In genomic region chr9:109319072-109319630, GRCh38 we compare ENCODE assay signal across 8 cellular contexts. TPM values are rescaled to one million over a fixed set of nuclear protein-coding genes. Genes with fewer than 3 reads are reported as not detected.
DNase-seq lines count a peak whose midpoint lies in the region; ATAC-seq, FAIRE-seq and TF ChIP-seq lines count a peak whose summit lies in the region.

No MANE protein-coding gene starts in this region.

- TF ChIP-seq CTCF in kidney (IDR thresholded peaks at IDR 0.05; ENCODE audit: borderline replicate concordance, extremely low read depth, insufficient read depth) (no peak), thyroid gland (IDR thresholded peaks at IDR 0.05) (no peak)

- H3K9me3 ChIP-seq in kidney (ENCODE audit: control insufficient read depth in 1 of 2, low read length in 2 of 2) (no peaks in the 10 kb centered on the region), thyroid gland (no peaks in the 10 kb centered on the region)

- ATAC-seq in GM18868 (IDR thresholded peaks at IDR 0.05; ENCODE audit: unreplicated experiment) (no peak), HG02798 (IDR thresholded peaks at IDR 0.05; ENCODE audit: poor library complexity, unreplicated experiment) (no peak)

- no peak overlapping the region for H3K27ac Mint-ChIP-seq in activated naive CD8-positive, alpha-beta T cell

- H3K27me3 ChIP-seq in thyroid gland: no peaks in the 10 kb centered on the region

- TF ChIP-seq POLR2A in thyroid gland (IDR thresholded peaks at IDR 0.05): peak; percentile 13 to 74

- H3K9ac ChIP-seq in kidney (ENCODE audit: low read length in 2 of 2): no peak overlapping the region

- peaks cover 42% of the 10 kb centered on the region for H3K27me3 Mint-ChIP-seq in activated naive CD8-positive, alpha-beta T cell

- H3K27ac ChIP-seq in kidney (ENCODE audit: low read depth in 2 of 2, low read length in 2 of 2) (peak overlapping the region; percentile 3 to 11), thyroid gland (peak overlapping the region; percentile 89 to 97 (median 93))

- peaks cover 11% of the 10 kb centered on the region for H3K4me1 Mint-ChIP-seq in activated naive CD8-positive, alpha-beta T cell (ENCODE audit: low read depth)

- DNase-seq in activated T-cell treated with anti-CD3 and anti-CD28 coated beads, Interleukin-2, amount 50 U/mL, for 1 hour: peak; percentile 21
- DNase-seq in activated T-cell treated with anti-CD3 and anti-CD28 coated beads for 4 hours (no peak), kidney (no peak), thyroid gland (peak; percentile 76 to 81), iPS-NIHi11 (ENCODE audit: low spot score) (no peak)

- H3K4me3 ChIP-seq in kidney (ENCODE audit: low read length in 2 of 2): peak overlapping the region in 1 of 2 donors; percentile 40
- peak overlapping the region; percentile 35 to 62 (median 59) for H3K4me3 ChIP-seq in thyroid gland (replicated peaks in 1 of 3)

- WGBS in thyroid gland, 2 donors: 3 to 6% methylated on average over 8 to 29 of the region's 39 CpGs

- peak overlapping the region; percentile 76 for H3K4me3 Mint-ChIP-seq in activated naive CD8-positive, alpha-beta T cell

- no peaks in the 10 kb centered on the region for H3K9me3 Mint-ChIP-seq in activated naive CD8-positive, alpha-beta T cell (ENCODE audit: low read depth)

- no peaks in the 10 kb centered on the region for H3K36me3 ChIP-seq in kidney (ENCODE audit: control insufficient read depth in 1 of 2, insufficient read depth in 2 of 2, low read length in 2 of 2)
- no peaks in the 10 kb centered on the region for H3K36me3 ChIP-seq in thyroid gland

- intact Hi-C loops in kidney (cut with DNase I) (loop anchor here (10.0 kb wide), 1 partner anchor 74 kb away; no protein-coding TSS in a partner anchor), thyroid gland (cut with DNase I) (loop anchor here (5.0 kb wide), 1 partner anchor 72 kb away; no protein-coding TSS in a partner anchor)

- FAIRE-seq in kidney (lab: Jason Lieb, UNC): no peak

- H3K4me1 ChIP-seq in kidney (ENCODE audit: control insufficient read depth in 1 of 2, insufficient read depth in 1 of 2, low read depth in 1 of 2, low read length in 2 of 2) (peaks cover 2 to 4% of the 10 kb centered on the region in 2 donors), thyroid gland (peaks cover 43 to 44% of the 10 kb centered on the region in 2 donors)

- no peaks in the 10 kb centered on the region for H3K36me3 Mint-ChIP-seq in activated naive CD8-positive, alpha-beta T cell

RNA-seq across cellular contexts. Expression of gene EPB41L4B, which starts 1.7 kb away (rescaled TPM):
- total RNA-seq in kidney: 6.5 TPM
- 7.7 TPM for polyA plus RNA-seq in kidney (ENCODE audit: insufficient read depth, low read depth, low replicate concordance)
- total RNA-seq in thyroid gland: 10 to 100 TPM; 56.4 to 72.7 (median 71.0) TPM

Comparison
In these comparisons a context has a peak if more than half of its experiments do, and no peak if none do; other contexts are left out.
1. DNase-seq: peak in activated T-cell treated with anti-CD3 and anti-CD28 coated beads, Interleukin-2, amount 50 U/mL, for 1 hour (single experiment) and thyroid gland (2 of 2); none in activated T-cell treated with anti-CD3 and anti-CD28 coated beads for 4 hours (single experiment), kidney (single experiment) and iPS-NIHi11 (single experiment).